1 cellular context compared by ENCODE assay signal in the genomic region with DNA sequence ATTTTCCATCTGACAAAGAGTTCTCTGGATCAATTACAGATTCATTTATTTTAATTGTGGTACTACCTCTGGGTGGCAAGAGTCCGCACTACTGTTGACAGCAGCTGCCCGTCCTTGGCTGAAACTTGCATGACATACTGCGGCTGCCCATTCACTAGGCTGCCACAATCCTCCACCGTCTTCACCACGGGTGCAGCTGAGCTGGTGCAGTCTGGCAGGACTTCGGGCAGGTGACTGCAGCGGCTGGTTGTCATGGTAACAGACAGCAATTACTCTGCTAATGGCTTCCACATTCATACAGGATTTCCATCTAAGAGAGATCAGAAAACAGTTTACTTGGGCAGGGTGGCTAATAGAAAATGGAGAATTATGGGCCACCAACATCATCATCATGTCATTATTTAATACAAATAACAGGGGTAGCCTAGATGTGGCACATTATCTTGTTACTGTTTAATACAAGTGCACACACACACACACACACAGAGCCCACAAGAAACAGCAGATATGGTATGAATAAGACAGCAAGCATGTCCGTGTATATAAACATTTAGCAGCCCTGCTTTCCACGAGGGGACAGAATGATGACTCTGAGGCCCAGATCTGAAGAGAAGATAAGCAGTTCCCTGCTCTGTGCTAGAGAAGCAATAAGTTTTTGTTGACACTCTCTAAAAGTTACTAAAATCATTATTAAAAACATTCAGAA.
TF ChIP-seq lines count a peak whose summit lies in the region.

No MANE protein-coding gene starts in this region.

TF ChIP-seq in GM23338, 12 proteins besides CTCF, POLR2A, EP300 and RAD21 (continued from another document):
- TF ChIP-seq, protein P1, sequence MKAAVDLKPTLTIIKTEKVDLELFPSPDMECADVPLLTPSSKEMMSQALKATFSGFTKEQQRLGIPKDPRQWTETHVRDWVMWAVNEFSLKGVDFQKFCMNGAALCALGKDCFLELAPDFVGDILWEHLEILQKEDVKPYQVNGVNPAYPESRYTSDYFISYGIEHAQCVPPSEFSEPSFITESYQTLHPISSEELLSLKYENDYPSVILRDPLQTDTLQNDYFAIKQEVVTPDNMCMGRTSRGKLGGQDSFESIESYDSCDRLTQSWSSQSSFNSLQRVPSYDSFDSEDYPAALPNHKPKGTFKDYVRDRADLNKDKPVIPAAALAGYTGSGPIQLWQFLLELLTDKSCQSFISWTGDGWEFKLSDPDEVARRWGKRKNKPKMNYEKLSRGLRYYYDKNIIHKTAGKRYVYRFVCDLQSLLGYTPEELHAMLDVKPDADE (IDR thresholded peaks at IDR 0.05) = no peak
- TF ChIP-seq ZNF114 (CRISPR knock-in tag; IDR thresholded peaks at IDR 0.05) (no peak), STAT1 (IDR thresholded peaks at IDR 0.05; ENCODE audit: unreplicated experiment) (no peak)
